Comparison of ENCODE assay signal across 19 cellular contexts in the genomic region with DNA sequence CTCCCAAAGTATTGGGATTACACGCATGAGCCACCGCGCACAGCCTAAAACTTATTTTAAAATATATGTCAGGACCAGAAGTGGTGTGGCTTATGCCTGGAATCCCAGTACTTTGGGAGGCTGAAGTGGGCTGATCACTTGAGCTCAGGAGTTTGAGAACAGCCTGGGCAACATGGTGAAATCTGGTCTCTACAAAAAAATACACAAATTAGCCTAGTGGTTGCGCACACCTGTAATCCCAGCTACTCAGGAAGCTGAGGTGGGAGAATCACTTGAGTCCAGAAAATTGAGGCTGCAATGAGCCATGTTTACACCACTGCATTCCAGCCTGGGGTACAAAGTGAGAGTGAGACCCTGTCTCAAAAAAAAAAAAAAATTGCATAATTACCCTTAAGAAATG. TPM values are rescaled to one million over a fixed set of nuclear protein-coding genes. Genes with fewer than 3 reads are reported as not detected.
DNase-seq lines count a peak whose midpoint lies in the region; ATAC-seq and TF ChIP-seq lines count a peak whose summit lies in the region.
"Had no signal": no experiment of that assay in that cellular context is flagged by ENCODE, and none has a peak within 500 bp of the region (broad histone marks: within the 10 kb centered on the region; RNA-seq: fewer than 3 reads in every experiment).

No MANE protein-coding gene starts in this region.

- no peak overlapping the region for H3K27ac ChIP-seq in brain microvascular endothelial cell
- H3K27ac ChIP-seq: tibial nerve had no signal

- in situ Hi-C loops in brain microvascular endothelial cell (cut with HindIII; ENCODE audit: low pct_ligation_motif_present, low sequenced_read_pairs), result no loop called here
- in situ Hi-C loops in KBM-7 (cut with MboI; ENCODE audit: low pct_unique_long_range_greater_than_20kb, low sequenced_read_pairs), result no loop called here

- no peaks in the 10 kb centered on the region for H3K4me1 ChIP-seq in mucosa of descending colon (ENCODE audit: low read depth)

- H3K27ac Mint-ChIP-seq in T-helper 17 cell, result no peak overlapping the region
- H3K27ac Mint-ChIP-seq: CD4-positive, alpha-beta memory T cell; naive B cell; stimulated activated effector memory CD8-positive, alpha-beta T cell treated with anti-CD3 and anti-CD28 coated beads, Interleukin-12 subunit alpha, Interleukin-12 subunit beta, amount 100 ng/mL, for 72 hours had no signal

- DNase-seq in DMS53 (lab: John Stamatoyannopoulos, UW) (peak; percentile 3), DMS53 treated with DMSO at 0.1 percent for 48 hours (lab: John Stamatoyannopoulos, UW; ENCODE audit: unreplicated experiment) (no peak), LNCaP clone FGC (ENCODE audit: low read depth) (no peak), brain microvascular endothelial cell (no peak), mucosa of descending colon (no peak), KBM-7 (no peak), T-helper 17 cell (no peak)
- DNase-seq: 8988T; activated effector memory CD4-positive, alpha-beta T cell treated with anti-CD3 and anti-CD28 coated beads, Interleukin-2, amount 50 U/mL, for 16 hours; naive B cell; NCI-H1694 treated with DMSO at 0.1 percent for 48 hours; posterior cingulate gyrus; small intestine had no signal

- H3K36me3 ChIP-seq in brain microvascular endothelial cell (replicated peaks) (no peaks in the 10 kb centered on the region), mucosa of descending colon (ENCODE audit: low read depth) (no peaks in the 10 kb centered on the region)
- H3K36me3 ChIP-seq: tibial nerve had no signal

- no peaks in the 10 kb centered on the region for H3K36me3 Mint-ChIP-seq in T-helper 17 cell (ENCODE audit: low read depth)
- H3K36me3 Mint-ChIP-seq: CD4-positive, alpha-beta memory T cell; naive B cell; stimulated activated effector memory CD8-positive, alpha-beta T cell treated with anti-CD3 and anti-CD28 coated beads, Interleukin-12 subunit alpha, Interleukin-12 subunit beta, amount 100 ng/mL, for 72 hours had no signal

- ATAC-seq in mucosa of descending colon (peak; percentile 26), GM21360 (IDR thresholded peaks at IDR 0.05; ENCODE audit: unreplicated experiment) (no peak), T-helper 17 cell (no peak)
- ATAC-seq: stimulated activated effector memory CD8-positive, alpha-beta T cell treated with anti-CD3 and anti-CD28 coated beads, Interleukin-12 subunit alpha, Interleukin-12 subunit beta, amount 100 ng/mL, for 72 hours had no signal

- no peak overlapping the region for H3K4me3 Mint-ChIP-seq in T-helper 17 cell
- H3K4me3 Mint-ChIP-seq: CD4-positive, alpha-beta memory T cell; naive B cell; stimulated activated effector memory CD8-positive, alpha-beta T cell treated with anti-CD3 and anti-CD28 coated beads, Interleukin-12 subunit alpha, Interleukin-12 subunit beta, amount 100 ng/mL, for 72 hours had no signal

- no peak overlapping the region for H3K4me3 ChIP-seq in LNCaP clone FGC (ENCODE audit: low read depth, low read length)
- H3K4me3 ChIP-seq in brain microvascular endothelial cell (ENCODE audit: low read depth, low read length), result no peak overlapping the region
- no peak overlapping the region for H3K4me3 ChIP-seq in mucosa of descending colon
- H3K4me3 ChIP-seq: tibial nerve had no signal

- H3K9me3 ChIP-seq in mucosa of descending colon (no peaks in the 10 kb centered on the region), T-helper 17 cell (ENCODE audit: control insufficient read depth, low read length, poor library complexity, severe bottlenecking) (no peaks in the 10 kb centered on the region)
- H3K9me3 ChIP-seq: tibial nerve had no signal

- TF ChIP-seq CTCF in LNCaP clone FGC (IDR thresholded peaks at IDR 0.05; ENCODE audit: control insufficient read depth, extremely low read depth, insufficient read depth) (peak; percentile 37), brain microvascular endothelial cell (IDR thresholded peaks at IDR 0.05; ENCODE audit: low read depth, low read length, missing control alignments) (peak; percentile 47), mucosa of descending colon (IDR thresholded peaks at IDR 0.05) (no peak)

- H3K27me3 ChIP-seq in brain microvascular endothelial cell (replicated peaks), result no peaks in the 10 kb centered on the region
- H3K27me3 ChIP-seq: tibial nerve had no signal

- H3K4me1 Mint-ChIP-seq in T-helper 17 cell, result peaks cover under 1% of the 10 kb centered on the region

- intact Hi-C loops in mucosa of descending colon (cut with DNase I, micrococcal nuclease), result no loop called here

- H3K27me3 Mint-ChIP-seq in T-helper 17 cell, result no peaks in the 10 kb centered on the region
- H3K27me3 Mint-ChIP-seq: CD4-positive, alpha-beta memory T cell; naive B cell had no signal

RNA-seq across cellular contexts. Expression of a gene that starts 13.7 kb away (rescaled TPM):
- total RNA-seq in mucosa of descending colon (not detected), T-helper 17 cell (under 1 TPM; 0.30 to 0.60 TPM)
- total RNA-seq: liver, NCI-H460, tibial nerve had no signal

RNA-seq across cellular contexts. Expression of a gene that starts 13.9 kb away (rescaled TPM):
- 10 to 100 TPM; 24.4 to 40.5 (median 28.0) TPM for total RNA-seq in mucosa of descending colon
- 10 to 100 TPM; 31.3 to 54.1 TPM for total RNA-seq in T-helper 17 cell

RNA-seq across cellular contexts. Expression of a gene that starts 41.4 kb away (rescaled TPM):
- total RNA-seq in mucosa of descending colon, result 1 to 10 TPM; 2.6 to 5.7 (median 2.8) TPM
- total RNA-seq in T-helper 17 cell, result 1 to 10 TPM in 1 of 2 donors, under 1 TPM in 1; 0.37 to 2.6 TPM
